2 cellular contexts compared by ENCODE assay signal in the genomic region with DNA sequence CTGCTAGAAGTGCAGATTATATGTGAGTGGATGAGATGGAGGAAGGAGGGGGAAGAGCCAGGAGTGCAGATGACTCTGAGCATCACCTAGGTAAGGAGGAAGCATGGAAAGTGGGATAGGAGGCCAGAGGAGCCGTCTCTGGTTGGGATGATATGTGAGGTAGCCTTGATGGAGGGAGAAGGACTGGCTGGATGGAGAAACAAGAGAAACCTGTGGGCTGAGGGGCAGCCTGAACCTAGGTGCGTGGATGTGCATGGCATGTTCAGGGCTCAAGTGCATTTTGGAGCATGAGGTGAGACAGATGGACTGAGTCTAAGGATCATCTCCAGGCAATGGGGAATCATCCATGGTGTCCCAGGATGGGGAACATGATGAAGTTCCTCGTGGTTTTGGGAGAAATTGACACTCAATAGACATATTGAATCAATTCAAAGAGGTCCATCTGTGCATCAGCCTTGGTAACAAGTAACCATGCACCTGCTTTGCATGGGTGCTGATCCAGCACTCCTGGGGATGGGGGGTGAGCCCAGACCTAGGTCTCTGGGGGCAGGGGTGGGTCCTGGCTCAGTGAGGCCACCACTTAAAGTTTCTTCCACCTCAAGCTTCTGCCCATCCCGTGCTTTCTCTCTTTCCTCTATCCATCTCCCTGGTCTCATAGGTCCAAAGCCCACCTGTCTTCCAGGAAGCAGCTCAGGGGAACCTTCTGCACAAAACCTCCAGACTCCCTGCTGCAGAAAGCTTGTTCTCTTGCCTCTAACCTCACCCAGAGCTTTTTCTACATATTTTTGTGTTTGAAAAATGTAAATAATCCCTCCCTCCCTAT.
TF ChIP-seq lines count a peak whose summit lies in the region.

No MANE protein-coding gene starts in this region.

TF ChIP-seq in H1, 55 proteins besides CTCF, POLR2A, EP300 and RAD21:
- TF ChIP-seq JUN (IDR thresholded peaks at IDR 0.05; ENCODE audit: low read depth, low read length): no peak
- TF ChIP-seq SIX5 (IDR thresholded peaks at IDR 0.05; ENCODE audit: low read depth, low read length): no peak
- TF ChIP-seq CHD1 (IDR thresholded peaks at IDR 0.05; ENCODE audit: low read depth, low read length): no peak
- no peak for TF ChIP-seq TAF1 (IDR thresholded peaks at IDR 0.05; ENCODE audit: low read depth, low read length)

TF ChIP-seq in HEK293T, 16 proteins besides CTCF, POLR2A, EP300 and RAD21:
- TF ChIP-seq SUZ12 (IDR thresholded peaks at IDR 0.05) (no peak), CTBP1 (IDR thresholded peaks at IDR 0.05; ENCODE audit: borderline replicate concordance) (no peak), FOXM1 (IDR thresholded peaks at IDR 0.05; ENCODE audit: borderline replicate concordance) (no peak), SP1 (IDR thresholded peaks at IDR 0.05) (no peak), FOXK2 (IDR thresholded peaks at IDR 0.05) (no peak), BHLHE40 (IDR thresholded peaks at IDR 0.05; ENCODE audit: borderline replicate concordance) (no peak), ARNT (IDR thresholded peaks at IDR 0.05) (no peak), L3MBTL2 (conservative IDR thresholded peaks at IDR 0.05) (no peak), LEF1 (IDR thresholded peaks at IDR 0.05; ENCODE audit: borderline replicate concordance) (no peak), ELF4 (IDR thresholded peaks at IDR 0.05) (no peak), PKNOX1 (IDR thresholded peaks at IDR 0.05) (no peak), HDGF (IDR thresholded peaks at IDR 0.05; ENCODE audit: borderline replicate concordance) (no peak)
